ENCODE assay signal across 12 cellular contexts in the genomic region with DNA sequence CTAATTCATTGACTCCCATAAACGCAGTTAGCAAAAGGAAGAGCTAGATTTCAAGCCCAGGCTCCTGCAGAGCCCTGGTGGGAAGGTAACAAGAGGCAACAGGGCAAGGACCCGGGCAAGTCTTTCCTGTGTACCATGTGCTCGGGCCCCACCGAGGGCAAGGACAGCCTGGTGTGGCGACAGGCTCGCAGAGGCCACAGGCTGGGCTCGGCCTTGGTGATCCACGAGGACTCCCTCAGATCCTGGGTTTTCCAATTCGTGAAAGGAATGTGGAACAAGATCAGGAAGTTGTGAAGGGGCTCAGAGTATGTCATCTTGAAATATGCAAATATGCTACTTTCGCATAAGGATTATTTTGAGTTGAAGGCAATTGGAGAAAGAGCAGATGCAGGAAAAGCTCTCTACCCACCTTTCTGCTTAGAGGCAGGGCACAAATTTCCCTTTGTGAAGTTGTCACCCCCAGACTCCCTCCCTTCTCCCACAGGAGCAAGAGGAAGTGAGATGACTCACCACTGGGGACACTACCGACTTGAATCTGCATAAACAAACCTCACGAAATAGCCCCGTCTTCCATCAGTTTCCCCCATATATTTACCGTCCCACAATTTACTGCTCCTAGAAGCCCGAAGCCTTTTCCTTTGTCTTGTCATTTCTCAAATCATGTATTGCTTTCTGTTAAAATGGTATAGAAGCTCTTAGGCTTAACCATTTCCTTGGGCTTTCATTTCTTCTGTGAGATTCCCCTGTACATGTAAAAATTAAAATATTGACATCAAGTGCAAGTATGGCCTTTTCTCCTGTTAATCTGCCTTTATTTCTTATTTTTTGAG.
DNase-seq lines count a peak whose midpoint lies in the region; ATAC-seq, FAIRE-seq and TF ChIP-seq lines count a peak whose summit lies in the region.
"Had no signal": no experiment of that assay in that cellular context is flagged by ENCODE, and none has a peak within 500 bp of the region (broad histone marks: within the 10 kb centered on the region; RNA-seq: fewer than 3 reads in every experiment).

No MANE protein-coding gene starts in this region.

- no peak overlapping the region for H3K27ac Mint-ChIP-seq in CD14-positive monocyte
- no peak overlapping the region for H3K27ac Mint-ChIP-seq in activated CD4-positive, alpha-beta T cell treated with anti-CD3 and anti-CD28 coated beads for 36 hours
- H3K27ac Mint-ChIP-seq in T-cell = no peak overlapping the region
- H3K27ac Mint-ChIP-seq: activated naive CD8-positive, alpha-beta T cell treated with anti-CD3 and anti-CD28 coated beads, Interleukin-2, amount 10 ng/mL, durations not matched to agents 7 days and 5 days had no signal

- H3K4me2 ChIP-seq in HCT116 (ENCODE audit: low read length) (peak overlapping the region; percentile 61), HepG2 (ENCODE audit: low read depth, low read length) (peak overlapping the region; percentile 5; the same call in 1 of the 2 replicates)

- TF ChIP-seq CTCF in CD14-positive monocyte (IDR thresholded peaks at IDR 0.05) = no peak
- TF ChIP-seq CTCF in HCT116 (IDR thresholded peaks at IDR 0.05 in 2 of 3, conservative IDR thresholded peaks at IDR 0.05 in 1 of 3; ENCODE audit: borderline replicate concordance in 1 of 3, insufficient read depth in 1 of 3, low read depth in 2 of 3, low read length in 2 of 3) = peak in 1 of 3 experiments; percentile 3; a peak in 1 of 6 replicates
- peak; percentile 36; the same call in 1 of the 2 replicates for TF ChIP-seq CTCF in WERI-Rb-1 (IDR thresholded peaks at IDR 0.05; ENCODE audit: low read depth, low read length)
- TF ChIP-seq CTCF in HepG2 (CRISPR knock-in tag; IDR thresholded peaks at IDR 0.05) = peak; percentile 32

- no peak for TF ChIP-seq EP300 in HepG2 (IDR thresholded peaks at IDR 0.05; ENCODE audit: low read depth in 2 of 2, low read length in 2 of 2)
- TF ChIP-seq EP300 in HepG2 (CRISPR knock-in tag; IDR thresholded peaks at IDR 0.05; ENCODE audit: borderline replicate concordance) = no peak

- peak overlapping the region; percentile 10 to 12; a peak in 2 of 4 replicates for H3K4me3 ChIP-seq in HCT116 (replicated peaks in 1 of 2; ENCODE audit: low read depth in 1 of 2, low read length in 2 of 2)
- H3K4me3 ChIP-seq in WERI-Rb-1 (ENCODE audit: low read depth, low read length) = no peak overlapping the region
- no peak overlapping the region for H3K4me3 ChIP-seq in HepG2 (replicated peaks in 1 of 3; ENCODE audit: insufficient read depth in 1 of 3, low read depth in 2 of 3, low read length in 3 of 3)

- ATAC-seq in HCT116 (peak; percentile 85), HepG2 (peak; percentile 54), T-cell (replicated peaks in 1 of 4) (no peak)
- ATAC-seq in activated CD4-positive, alpha-beta T cell treated with anti-CD3 and anti-CD28 coated beads for 36 hours = no peak

- H3K9me3 ChIP-seq in HCT116 (ENCODE audit: control insufficient read depth in 1 of 2, insufficient read depth in 1 of 2, low read depth in 1 of 2, low read length in 2 of 2) = no peaks in the 10 kb centered on the region
- H3K9me3 ChIP-seq in WERI-Rb-1 (ENCODE audit: severe bottlenecking) = no peaks in the 10 kb centered on the region
- H3K9me3 ChIP-seq in HepG2 (ENCODE audit: low read length) = no peaks in the 10 kb centered on the region

- intact Hi-C loops in CD14-positive monocyte (cut with micrococcal nuclease) (no loop called here), HCT116 (cut with micrococcal nuclease) (no loop called here), HepG2 (cut with micrococcal nuclease; ENCODE audit: unreplicated experiment) (no loop called here)
- intact Hi-C loops in activated CD4-positive, alpha-beta T cell treated with anti-CD3 and anti-CD28 coated beads for 36 hours (cut with DNase I, micrococcal nuclease) = no loop called here

- peak; percentile 44 for FAIRE-seq in HepG2 (lab: Jason Lieb, UNC)
- FAIRE-seq: islet of Langerhans had no signal

- 73% methylated on average over 15 of the region's 15 CpGs for WGBS in HepG2 (ENCODE audit: low lambda C conversion rate)

- H3K27me3 ChIP-seq in HCT116 (ENCODE audit: insufficient read depth, low read length) = no peaks in the 10 kb centered on the region
- H3K27me3 ChIP-seq in WERI-Rb-1 (ENCODE audit: insufficient read depth, low read depth, severe bottlenecking) = no peaks in the 10 kb centered on the region
- no peaks in the 10 kb centered on the region for H3K27me3 ChIP-seq in HepG2 (ENCODE audit: control insufficient read depth in 1 of 2, insufficient read depth in 2 of 2, low read length in 2 of 2)

- H3K36me3 Mint-ChIP-seq in CD14-positive monocyte (no peaks in the 10 kb centered on the region), T-cell (no peaks in the 10 kb centered on the region)
- no peaks in the 10 kb centered on the region for H3K36me3 Mint-ChIP-seq in activated CD4-positive, alpha-beta T cell treated with anti-CD3 and anti-CD28 coated beads for 36 hours (ENCODE audit: low read depth)
- H3K36me3 Mint-ChIP-seq: activated naive CD8-positive, alpha-beta T cell treated with anti-CD3 and anti-CD28 coated beads, Interleukin-2, amount 10 ng/mL, durations not matched to agents 7 days and 5 days had no signal

- no peak overlapping the region for H2AFZ ChIP-seq in HCT116 (ENCODE audit: low read depth, low read length, poor library complexity, severe bottlenecking)
- no peak overlapping the region for H2AFZ ChIP-seq in HepG2 (ENCODE audit: low read length)

- BruUV-seq in HCT116 (replicated peaks; lab: Mats Ljungman, UMichigan) = no TSS peak
- BruUV-seq in HepG2 (replicated peaks; lab: Mats Ljungman, UMichigan) = no TSS peak

- H3K79me2 ChIP-seq in HCT116 (ENCODE audit: insufficient read depth, low read length) = no peaks in the 10 kb centered on the region
- H3K79me2 ChIP-seq in HepG2 (ENCODE audit: insufficient read depth, low read length) = peaks cover 10% of the 10 kb centered on the region

- H3K4me1 Mint-ChIP-seq in CD14-positive monocyte (peaks cover 30% of the 10 kb centered on the region), T-cell (peaks cover 17 to 30% (median 24%) of the 10 kb centered on the region in 3 donors)
- peaks cover 16% of the 10 kb centered on the region for H3K4me1 Mint-ChIP-seq in activated CD4-positive, alpha-beta T cell treated with anti-CD3 and anti-CD28 coated beads for 36 hours

- DNase-seq in CD14-positive monocyte (ENCODE audit: low spot score) (no peak), HCT116 (ENCODE audit: low read depth, low spot score) (no peak), WERI-Rb-1 (no peak), HepG2 (ENCODE audit: low spot score) (peak; percentile 58), T-cell (no peak), T1000 (lab: John Stamatoyannopoulos, UW) (no peak)
- no peak for DNase-seq in activated CD4-positive, alpha-beta T cell treated with anti-CD3 and anti-CD28 coated beads for 36 hours
- no peak for DNase-seq in stimulated activated naive CD4-positive, alpha-beta T cell (lab: John Stamatoyannopoulos, UW)
- DNase-seq: activated naive CD8-positive, alpha-beta T cell treated with anti-CD3 and anti-CD28 coated beads, Interleukin-2, amount 10 ng/mL, durations not matched to agents 7 days and 5 days; GF-D8; NCI-H510A had no signal

- RAD21 ChIA-PET in HCT116 (lab: Charles Lee; ENCODE audit: low non-redundant PET in 1 of 2, low total read pairs in 2 of 2, uncharacterized antibody in 2 of 2, unreplicated experiment in 2 of 2) = no interaction called here

- H3K36me3 ChIP-seq in HCT116 (ENCODE audit: control insufficient read depth in 1 of 2, insufficient read depth in 2 of 2, low read length in 2 of 2) = no peaks in the 10 kb centered on the region
- H3K36me3 ChIP-seq in WERI-Rb-1 = no peaks in the 10 kb centered on the region
- peaks cover 2 to 12% of the 10 kb centered on the region in 2 experiments; a peak in 3 of 5 replicates for H3K36me3 ChIP-seq in HepG2 (replicated peaks in 1 of 2; ENCODE audit: control insufficient read depth in 1 of 2, insufficient read depth in 2 of 2, low read length in 2 of 2)

- no peaks in the 10 kb centered on the region for H3K9me2 ChIP-seq in HCT116 (ENCODE audit: insufficient read depth)

- CTCF ChIA-PET in HCT116 (lab: Charles Lee) (no interaction called here), HepG2 (lab: Yijun Ruan, JAX; ENCODE audit: low intra/inter-chr PET ratio, low total read pairs) (no interaction called here), T-cell (lab: Charles Lee) (no interaction called here)
- CTCF ChIA-PET in activated CD4-positive, alpha-beta T cell treated with anti-CD3 and anti-CD28 coated beads for 36 hours (lab: Charles Lee) = interaction anchor here (0.6 kb wide), 1 partner anchor 11 kb away, joined by 3 read pairs; no protein-coding TSS in a partner anchor

- H3K27ac ChIP-seq in HCT116 (ENCODE audit: low read depth, low read length) (peak overlapping the region; percentile 34; the same call in 1 of the 2 replicates), WERI-Rb-1 (peak overlapping the region; percentile 93), HepG2 (ENCODE audit: extremely low read length, insufficient read depth, low read length) (peak overlapping the region; percentile 21)

- TF ChIP-seq RAD21 in HCT116 (IDR thresholded peaks at IDR 0.05; ENCODE audit: low read depth) (no peak), HepG2 (CRISPR knock-in tag; IDR thresholded peaks at IDR 0.05) (no peak)

- in situ Hi-C loops in HepG2 (cut with HindIII; ENCODE audit: extremely low pct_ligation_motif_present, low pct_unique_long_range_greater_than_20kb) = no loop called here

- H3K9ac ChIP-seq in HCT116 (ENCODE audit: low read length) = peak overlapping the region; percentile 21
- no peak overlapping the region for H3K9ac ChIP-seq in HepG2 (ENCODE audit: insufficient read depth, low read depth, low read length)

- peak overlapping the region; percentile 51 to 82 for H3K4me3 Mint-ChIP-seq in CD14-positive monocyte
- no peak overlapping the region for H3K4me3 Mint-ChIP-seq in activated CD4-positive, alpha-beta T cell treated with anti-CD3 and anti-CD28 coated beads for 36 hours
- H3K4me3 Mint-ChIP-seq in T-cell = no peak overlapping the region
- H3K4me3 Mint-ChIP-seq: activated naive CD8-positive, alpha-beta T cell treated with anti-CD3 and anti-CD28 coated beads, Interleukin-2, amount 10 ng/mL, durations not matched to agents 7 days and 5 days had no signal

- peaks cover 4 to 8% (median 5%) of the 10 kb centered on the region in 3 donors for H3K27me3 Mint-ChIP-seq in CD14-positive monocyte (ENCODE audit: low read depth in 3 of 3)
- H3K27me3 Mint-ChIP-seq in activated CD4-positive, alpha-beta T cell treated with anti-CD3 and anti-CD28 coated beads for 36 hours = no peaks in the 10 kb centered on the region
- peaks cover 3 to 4% of the 10 kb centered on the region in 2 donors for H3K27me3 Mint-ChIP-seq in T-cell

- H3K4me1 ChIP-seq in HCT116 (ENCODE audit: control insufficient read depth in 1 of 2, insufficient read depth in 2 of 2, low read length in 2 of 2) (peaks cover 19 to 29% of the 10 kb centered on the region in 2 experiments), HepG2 (ENCODE audit: insufficient read depth, low read length) (peaks cover 57% of the 10 kb centered on the region)

- POLR2A ChIA-PET in HCT116 (lab: Charles Lee) = no interaction called here
- POLR2A ChIA-PET in HepG2 (lab: Yijun Ruan, JAX) = interaction anchor here (1.7 kb wide), 1 partner anchor 66 kb away, joined by 6 read pairs; no protein-coding TSS in a partner anchor
- POLR2A ChIA-PET in activated CD4-positive, alpha-beta T cell treated with anti-CD3 and anti-CD28 coated beads for 36 hours (lab: Charles Lee) = interaction anchor here (0.7 kb wide), 1 partner anchor 136 kb away, joined by 4 read pairs; no protein-coding TSS in a partner anchor
- POLR2A ChIA-PET in T-cell (lab: Charles Lee) = no interaction called here

- H3K9me3 Mint-ChIP-seq in CD14-positive monocyte (peaks cover 0 to 3% (median 0%) of the 10 kb centered on the region in 7 donors), T-cell (no peaks in the 10 kb centered on the region)
- H3K9me3 Mint-ChIP-seq in activated CD4-positive, alpha-beta T cell treated with anti-CD3 and anti-CD28 coated beads for 36 hours (ENCODE audit: low read depth) = no peaks in the 10 kb centered on the region
- H3K9me3 Mint-ChIP-seq: activated naive CD8-positive, alpha-beta T cell treated with anti-CD3 and anti-CD28 coated beads, Interleukin-2, amount 10 ng/mL, durations not matched to agents 7 days and 5 days had no signal

- TF ChIP-seq POLR2A in HCT116 (IDR thresholded peaks at IDR 0.05; ENCODE audit: borderline replicate concordance, extremely low read depth, insufficient read depth, insufficient read length) (no peak), HepG2 (IDR thresholded peaks at IDR 0.05; ENCODE audit: insufficient read depth in 1 of 2, low read depth in 2 of 2, low read length in 2 of 2) (no peak)

- H4K20me1 ChIP-seq in HCT116 (ENCODE audit: insufficient read depth) (no peaks in the 10 kb centered on the region), HepG2 (ENCODE audit: insufficient read depth, low read length) (no peaks in the 10 kb centered on the region)

Comparison
In these comparisons a context has a peak if more than half of its experiments do, and no peak if none do; other contexts are left out.
1. H3K4me3 Mint-ChIP-seq: peak in CD14-positive monocyte (2 of 2); none in activated CD4-positive, alpha-beta T cell treated with anti-CD3 and anti-CD28 coated beads for 36 hours (single experiment) and T-cell (0 of 3).
2. ATAC-seq: peak in HCT116 (single experiment) and HepG2 (single experiment); none in activated CD4-positive, alpha-beta T cell treated with anti-CD3 and anti-CD28 coated beads for 36 hours (single experiment) and T-cell (0 of 4).
3. H3K27ac ChIP-seq: peak in every context shown above with its lines; median percentile 93 in WERI-Rb-1; 34 in HCT116; 21 in HepG2.
4. H3K4me3 ChIP-seq: peak in HCT116 (2 of 2); none in WERI-Rb-1 (single experiment) and HepG2 (0 of 3).
5. POLR2A ChIA-PET loops: an anchor here in HepG2 (1.7 kb wide) and activated CD4-positive, alpha-beta T cell treated with anti-CD3 and anti-CD28 coated beads for 36 hours (0.7 kb wide); none called in HCT116 and T-cell.